13 cellular contexts compared by ENCODE assay signal in the genomic region with DNA sequence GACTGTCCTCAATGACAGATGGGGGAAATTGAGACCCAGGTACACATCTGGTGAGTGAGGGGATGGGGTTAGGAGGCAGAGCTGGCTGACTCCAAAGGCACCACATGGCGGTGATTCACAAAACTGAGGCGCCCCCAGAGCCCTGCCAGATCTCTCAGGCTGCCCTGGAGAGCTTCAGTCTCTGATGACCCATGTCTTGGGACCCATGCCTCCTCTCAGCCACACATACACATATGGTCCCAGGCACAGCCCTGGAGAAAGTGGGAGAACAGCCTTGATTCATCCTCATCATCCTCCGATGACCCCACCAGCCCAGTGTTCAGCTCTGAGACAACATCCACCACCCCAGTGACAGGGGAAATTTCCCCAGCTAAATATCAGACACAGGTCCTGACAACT.
"Had no signal": no experiment of that assay in that cellular context is flagged by ENCODE, and none has a peak within 500 bp of the region (broad histone marks: within the 10 kb centered on the region; RNA-seq: fewer than 3 reads in every experiment).

No MANE protein-coding gene starts in this region.

- ATAC-seq: activated CD8-positive, alpha-beta memory T cell treated with anti-CD3 and anti-CD28 coated beads, Interleukin-2, amount 10 ng/mL, durations not matched to agents 7 days and 5 days; stimulated activated effector memory CD8-positive, alpha-beta T cell treated with anti-CD3 and anti-CD28 coated beads, Interleukin-12 subunit alpha, Interleukin-12 subunit beta, amount 100 ng/mL, for 72 hours had no signal

- H3K27me3 ChIP-seq: breast epithelium, heart left ventricle, pancreas, upper lobe of left lung had no signal

- DNase-seq: activated CD4-positive, alpha-beta T cell treated with anti-CD3 and anti-CD28 coated beads, Interleukin-2, amount 50 U/mL, for 4 hours; activated CD4-positive, CD25-positive, alpha-beta regulatory T cell treated with anti-CD3 and anti-CD28 coated beads, Interleukin-2, amount 50 U/mL, for 72 hours; activated CD8-positive, alpha-beta memory T cell treated with anti-CD3 and anti-CD28 coated beads, Interleukin-2, amount 10 ng/mL, durations not matched to agents 7 days and 5 days; activated effector memory CD4-positive, alpha-beta T cell treated with anti-CD3 and anti-CD28 coated beads, Interleukin-2, amount 50 U/mL, for 16 hours; activated T-cell treated with anti-CD3 and anti-CD28 coated beads, Interleukin-2, amount 50 U/mL, for 24 hours; heart left ventricle; substantia nigra; upper lobe of left lung had no signal

- H3K4me3 ChIP-seq: breast epithelium, heart left ventricle, pancreas, smooth muscle cell, upper lobe of left lung had no signal

- FAIRE-seq: frontal cortex, pancreas had no signal

- H3K36me3 ChIP-seq: breast epithelium, heart left ventricle, pancreas, upper lobe of left lung had no signal

- H3K27ac ChIP-seq: breast epithelium, heart left ventricle, upper lobe of left lung had no signal

- H3K4me1 ChIP-seq: breast epithelium had no signal

- H3K9me3 ChIP-seq: breast epithelium, heart left ventricle, pancreas, upper lobe of left lung had no signal
